ENCODE assay signal across 1 cellular context in the genomic region with DNA sequence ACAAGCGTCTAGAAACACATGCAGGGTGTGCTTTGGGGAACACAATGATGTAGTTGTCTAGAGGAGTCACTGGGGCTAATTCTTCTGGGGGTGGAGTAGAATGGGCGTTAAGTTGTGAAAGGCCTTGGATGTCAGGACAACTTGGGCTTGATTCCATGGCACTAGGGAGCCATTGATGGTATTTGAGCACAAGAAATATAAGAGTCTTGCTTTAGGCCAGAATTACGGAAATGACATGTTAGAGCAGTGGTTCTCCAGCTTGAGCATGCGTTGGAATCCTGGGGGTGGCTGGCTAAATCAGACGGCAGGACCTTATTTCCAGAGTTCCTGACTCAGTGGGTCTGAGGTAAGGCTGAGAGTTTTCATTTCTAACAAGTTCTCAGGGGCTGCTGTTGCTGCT.
A peak's percentile ranks its signal among the peaks of the same experiment; 100 is the strongest.
TF ChIP-seq lines count a peak whose summit lies in the region.

No MANE protein-coding gene starts in this region.

TF ChIP-seq in H1, 55 proteins besides CTCF, POLR2A, EP300 and RAD21 (continued from another document):
- TF ChIP-seq ATF2 (IDR thresholded peaks at IDR 0.05; ENCODE audit: low read length) (no peak), POLR2AphosphoS5 (IDR thresholded peaks at IDR 0.05; ENCODE audit: low read depth, low read length) (no peak), GTF2F1 (IDR thresholded peaks at IDR 0.05; ENCODE audit: borderline replicate concordance, low read depth, low read length) (no peak), KDM5A (IDR thresholded peaks at IDR 0.05; ENCODE audit: low read length) (no peak), CBX8 (IDR thresholded peaks at IDR 0.05; ENCODE audit: borderline replicate concordance, low read depth, low read length) (no peak), KDM1A (IDR thresholded peaks at IDR 0.05; ENCODE audit: borderline replicate concordance, low read length) (peak; percentile 26), SIRT6 (IDR thresholded peaks at IDR 0.05; ENCODE audit: low read length) (no peak), BACH1 (IDR thresholded peaks at IDR 0.05; ENCODE audit: low read length) (no peak), PHF8 (conservative IDR thresholded peaks at IDR 0.05; ENCODE audit: low read depth, low read length) (no peak), RXRA (IDR thresholded peaks at IDR 0.05; ENCODE audit: insufficient read depth, low read depth, low read length) (no peak)
- TF ChIP-seq, protein P1, sequence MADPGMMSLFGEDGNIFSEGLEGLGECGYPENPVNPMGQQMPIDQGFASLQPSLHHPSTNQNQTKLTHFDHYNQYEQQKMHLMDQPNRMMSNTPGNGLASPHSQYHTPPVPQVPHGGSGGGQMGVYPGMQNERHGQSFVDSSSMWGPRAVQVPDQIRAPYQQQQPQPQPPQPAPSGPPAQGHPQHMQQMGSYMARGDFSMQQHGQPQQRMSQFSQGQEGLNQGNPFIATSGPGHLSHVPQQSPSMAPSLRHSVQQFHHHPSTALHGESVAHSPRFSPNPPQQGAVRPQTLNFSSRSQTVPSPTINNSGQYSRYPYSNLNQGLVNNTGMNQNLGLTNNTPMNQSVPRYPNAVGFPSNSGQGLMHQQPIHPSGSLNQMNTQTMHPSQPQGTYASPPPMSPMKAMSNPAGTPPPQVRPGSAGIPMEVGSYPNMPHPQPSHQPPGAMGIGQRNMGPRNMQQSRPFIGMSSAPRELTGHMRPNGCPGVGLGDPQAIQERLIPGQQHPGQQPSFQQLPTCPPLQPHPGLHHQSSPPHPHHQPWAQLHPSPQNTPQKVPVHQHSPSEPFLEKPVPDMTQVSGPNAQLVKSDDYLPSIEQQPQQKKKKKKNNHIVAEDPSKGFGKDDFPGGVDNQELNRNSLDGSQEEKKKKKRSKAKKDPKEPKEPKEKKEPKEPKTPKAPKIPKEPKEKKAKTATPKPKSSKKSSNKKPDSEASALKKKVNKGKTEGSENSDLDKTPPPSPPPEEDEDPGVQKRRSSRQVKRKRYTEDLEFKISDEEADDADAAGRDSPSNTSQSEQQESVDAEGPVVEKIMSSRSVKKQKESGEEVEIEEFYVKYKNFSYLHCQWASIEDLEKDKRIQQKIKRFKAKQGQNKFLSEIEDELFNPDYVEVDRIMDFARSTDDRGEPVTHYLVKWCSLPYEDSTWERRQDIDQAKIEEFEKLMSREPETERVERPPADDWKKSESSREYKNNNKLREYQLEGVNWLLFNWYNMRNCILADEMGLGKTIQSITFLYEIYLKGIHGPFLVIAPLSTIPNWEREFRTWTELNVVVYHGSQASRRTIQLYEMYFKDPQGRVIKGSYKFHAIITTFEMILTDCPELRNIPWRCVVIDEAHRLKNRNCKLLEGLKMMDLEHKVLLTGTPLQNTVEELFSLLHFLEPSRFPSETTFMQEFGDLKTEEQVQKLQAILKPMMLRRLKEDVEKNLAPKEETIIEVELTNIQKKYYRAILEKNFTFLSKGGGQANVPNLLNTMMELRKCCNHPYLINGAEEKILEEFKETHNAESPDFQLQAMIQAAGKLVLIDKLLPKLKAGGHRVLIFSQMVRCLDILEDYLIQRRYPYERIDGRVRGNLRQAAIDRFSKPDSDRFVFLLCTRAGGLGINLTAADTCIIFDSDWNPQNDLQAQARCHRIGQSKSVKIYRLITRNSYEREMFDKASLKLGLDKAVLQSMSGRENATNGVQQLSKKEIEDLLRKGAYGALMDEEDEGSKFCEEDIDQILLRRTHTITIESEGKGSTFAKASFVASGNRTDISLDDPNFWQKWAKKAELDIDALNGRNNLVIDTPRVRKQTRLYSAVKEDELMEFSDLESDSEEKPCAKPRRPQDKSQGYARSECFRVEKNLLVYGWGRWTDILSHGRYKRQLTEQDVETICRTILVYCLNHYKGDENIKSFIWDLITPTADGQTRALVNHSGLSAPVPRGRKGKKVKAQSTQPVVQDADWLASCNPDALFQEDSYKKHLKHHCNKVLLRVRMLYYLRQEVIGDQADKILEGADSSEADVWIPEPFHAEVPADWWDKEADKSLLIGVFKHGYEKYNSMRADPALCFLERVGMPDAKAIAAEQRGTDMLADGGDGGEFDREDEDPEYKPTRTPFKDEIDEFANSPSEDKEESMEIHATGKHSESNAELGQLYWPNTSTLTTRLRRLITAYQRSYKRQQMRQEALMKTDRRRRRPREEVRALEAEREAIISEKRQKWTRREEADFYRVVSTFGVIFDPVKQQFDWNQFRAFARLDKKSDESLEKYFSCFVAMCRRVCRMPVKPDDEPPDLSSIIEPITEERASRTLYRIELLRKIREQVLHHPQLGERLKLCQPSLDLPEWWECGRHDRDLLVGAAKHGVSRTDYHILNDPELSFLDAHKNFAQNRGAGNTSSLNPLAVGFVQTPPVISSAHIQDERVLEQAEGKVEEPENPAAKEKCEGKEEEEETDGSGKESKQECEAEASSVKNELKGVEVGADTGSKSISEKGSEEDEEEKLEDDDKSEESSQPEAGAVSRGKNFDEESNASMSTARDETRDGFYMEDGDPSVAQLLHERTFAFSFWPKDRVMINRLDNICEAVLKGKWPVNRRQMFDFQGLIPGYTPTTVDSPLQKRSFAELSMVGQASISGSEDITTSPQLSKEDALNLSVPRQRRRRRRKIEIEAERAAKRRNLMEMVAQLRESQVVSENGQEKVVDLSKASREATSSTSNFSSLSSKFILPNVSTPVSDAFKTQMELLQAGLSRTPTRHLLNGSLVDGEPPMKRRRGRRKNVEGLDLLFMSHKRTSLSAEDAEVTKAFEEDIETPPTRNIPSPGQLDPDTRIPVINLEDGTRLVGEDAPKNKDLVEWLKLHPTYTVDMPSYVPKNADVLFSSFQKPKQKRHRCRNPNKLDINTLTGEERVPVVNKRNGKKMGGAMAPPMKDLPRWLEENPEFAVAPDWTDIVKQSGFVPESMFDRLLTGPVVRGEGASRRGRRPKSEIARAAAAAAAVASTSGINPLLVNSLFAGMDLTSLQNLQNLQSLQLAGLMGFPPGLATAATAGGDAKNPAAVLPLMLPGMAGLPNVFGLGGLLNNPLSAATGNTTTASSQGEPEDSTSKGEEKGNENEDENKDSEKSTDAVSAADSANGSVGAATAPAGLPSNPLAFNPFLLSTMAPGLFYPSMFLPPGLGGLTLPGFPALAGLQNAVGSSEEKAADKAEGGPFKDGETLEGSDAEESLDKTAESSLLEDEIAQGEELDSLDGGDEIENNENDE (IDR thresholded peaks at IDR 0.05; ENCODE audit: insufficient replicate concordance, low read length), result no peak
